10 cellular contexts compared by ENCODE assay signal in genomic region chr17:10013360-10014112, GRCh38.
DNase-seq lines count a peak whose midpoint lies in the region; ATAC-seq and TF ChIP-seq lines count a peak whose summit lies in the region.
"Had no signal": no experiment of that assay in that cellular context is flagged by ENCODE, and none has a peak within 500 bp of the region (broad histone marks: within the 10 kb centered on the region; RNA-seq: fewer than 3 reads in every experiment).

No MANE protein-coding gene starts in this region.

- no peak overlapping the region for H3K27ac ChIP-seq in IMR-90 (ENCODE audit: insufficient read depth, low read length)
- peak overlapping the region; percentile 45 to 71 for H3K27ac ChIP-seq in mucosa of rectum (ENCODE audit: low read depth in 2 of 2, low read length in 2 of 2)
- H3K27ac ChIP-seq: VCaP had no signal

- in situ Hi-C loops in GM13977 (cut with MboI; ENCODE audit: low pct_unique_long_range_greater_than_20kb, low sequenced_read_pairs, unreplicated experiment) (no loop called here), IMR-90 (cut with MboI; ENCODE audit: low sequenced_read_pairs) (no loop called here)

- H3K18ac ChIP-seq in IMR-90 (ENCODE audit: low read depth, low read length) = no peak overlapping the region

- TF ChIP-seq POLR2A in IMR-90 (IDR thresholded peaks at IDR 0.05; ENCODE audit: low read depth, low read length) = no peak

- POLR2A ChIA-PET in IMR-90 (lab: Charles Lee; ENCODE audit: unreplicated experiment) = no interaction called here

- H4K8ac ChIP-seq in IMR-90 (ENCODE audit: low read depth in 2 of 2, low read length in 2 of 2) = no peak overlapping the region

- DNase-seq in GM13977 (ENCODE audit: low spot score) (peak; percentile 69), IMR-90 (peak; percentile 66), mucosa of gallbladder (ENCODE audit: low spot score) (no peak), germinal center (ENCODE audit: low spot score) (no peak), NCI-H510A treated with DMSO at 0.1 percent for 48 hours (lab: John Stamatoyannopoulos, UW) (no peak)
- no peak for DNase-seq in activated CD4-positive, alpha-beta T cell treated with anti-CD3 and anti-CD28 coated beads, Interleukin-2, amount 50 U/mL, for 48 hours

- H3K79me1 ChIP-seq in IMR-90 (ENCODE audit: low read depth in 1 of 2, low read length in 2 of 2) = no peaks in the 10 kb centered on the region

- H3K9me1 ChIP-seq in IMR-90 (ENCODE audit: insufficient read depth, low read length) = peaks cover 2% of the 10 kb centered on the region; the same call in 1 of the 2 replicates

- no peak overlapping the region for H2BK5ac ChIP-seq in IMR-90 (ENCODE audit: low read depth, low read length, poor library complexity, severe bottlenecking)

- H3K27me3 ChIP-seq in IMR-90 (ENCODE audit: control insufficient read depth, insufficient read depth, low read length) = no peaks in the 10 kb centered on the region
- no peaks in the 10 kb centered on the region for H3K27me3 ChIP-seq in mucosa of rectum (ENCODE audit: control insufficient read depth in 2 of 2, insufficient read depth in 2 of 2, low read length in 2 of 2)

- H3K14ac ChIP-seq in IMR-90 (replicated peaks; ENCODE audit: low read depth, low read length) = no peak overlapping the region

- no peak overlapping the region; the same call in 1 of the 2 replicates for H4K91ac ChIP-seq in IMR-90 (ENCODE audit: insufficient read depth, low read depth, low read length)

- peak overlapping the region; percentile 7 for H2AFZ ChIP-seq in IMR-90 (replicated peaks; ENCODE audit: low read length, poor library complexity)

- TF ChIP-seq RAD21 in IMR-90 (IDR thresholded peaks at IDR 0.05; ENCODE audit: low read length) = no peak

- H3K9ac ChIP-seq in IMR-90 (ENCODE audit: low read depth, low read length) (no peak overlapping the region), mucosa of rectum (ENCODE audit: low read depth in 1 of 2, low read length in 2 of 2) (no peak overlapping the region)

- BruUV-seq in IMR-90 (replicated peaks; lab: Mats Ljungman, UMichigan) = no TSS peak

- no peaks in the 10 kb centered on the region for H3K9me3 ChIP-seq in IMR-90 (ENCODE audit: control insufficient read depth, insufficient read depth, low read length)
- H3K9me3 ChIP-seq in mucosa of rectum (ENCODE audit: control insufficient read depth in 2 of 2, low read length in 2 of 2) = no peaks in the 10 kb centered on the region

- no peak overlapping the region for H2BK20ac ChIP-seq in IMR-90 (ENCODE audit: low read depth, low read length)

- no peak overlapping the region for H2BK120ac ChIP-seq in IMR-90 (ENCODE audit: low read depth, low read length)

- H4K20me1 ChIP-seq in IMR-90 (ENCODE audit: insufficient read depth, low read length) = no peaks in the 10 kb centered on the region

- H3K36me3 ChIP-seq in IMR-90 (ENCODE audit: control insufficient read depth, insufficient read depth, low read length) (no peaks in the 10 kb centered on the region), mucosa of rectum (ENCODE audit: control insufficient read depth in 2 of 2, insufficient read depth in 2 of 2, low read length in 2 of 2) (no peaks in the 10 kb centered on the region)

- TF ChIP-seq CTCF in GM13977 (IDR thresholded peaks at IDR 0.05; ENCODE audit: extremely low read depth, insufficient read depth, missing control alignments) (no peak), IMR-90 (conservative IDR thresholded peaks at IDR 0.05; ENCODE audit: low read depth, low read length) (no peak)

- no peak overlapping the region for H2AK5ac ChIP-seq in IMR-90 (ENCODE audit: low read depth, low read length)

- CTCF ChIA-PET in IMR-90 (lab: Yijun Ruan, JAX) = interaction anchor here (0.6 kb wide), 1 partner anchor 158 kb away, joined by 3 read pairs; no protein-coding TSS in a partner anchor

- H4K5ac ChIP-seq in IMR-90 (ENCODE audit: low read depth, low read length) = no peak overlapping the region

- no peak overlapping the region for H3K23ac ChIP-seq in IMR-90 (ENCODE audit: low read depth, low read length)

- H3K4ac ChIP-seq in IMR-90 (ENCODE audit: low read depth, low read length) = no peak overlapping the region

- WGBS in IMR-90 (ENCODE audit: extremely low coverage in 2 of 2, insufficient read length in 1 of 2), 2 experiments = 100% methylated on average over 3 of the region's 9 CpGs; no CpG with 5 or more reads in 1 of the 2 experiments

- intact Hi-C loops in IMR-90 (cut with micrococcal nuclease) = no loop called here

- ATAC-seq in GM21723 (IDR thresholded peaks at IDR 0.05; ENCODE audit: unreplicated experiment) (peak; percentile 76), IMR-90 (ENCODE audit: low read depth) (no peak; the same call in 1 of the 2 replicates)

- H3K4me3 ChIP-seq in IMR-90 (ENCODE audit: insufficient read depth, low read depth, low read length) = no peak overlapping the region
- H3K4me3 ChIP-seq in mucosa of rectum (ENCODE audit: low read length in 2 of 2) = no peak overlapping the region
- H3K4me3 ChIP-seq: coronary artery had no signal

- H2BK15ac ChIP-seq in IMR-90 (ENCODE audit: low read depth, low read length) = no peak overlapping the region

- no peak overlapping the region for H3K4me2 ChIP-seq in IMR-90 (ENCODE audit: low read depth, low read length)

- no peak overlapping the region for H2AK9ac ChIP-seq in IMR-90 (replicated peaks; ENCODE audit: low read depth, low read length, poor library complexity)

- dilution Hi-C loops in IMR-90 (cut with HindIII; ENCODE audit: low sequenced_read_pairs, unreplicated experiment) = no loop called here

- H3K4me1 ChIP-seq in IMR-90 (ENCODE audit: control insufficient read depth, insufficient read depth, low read length) = peaks cover 2% of the 10 kb centered on the region; the same call in 1 of the 2 replicates
- peaks cover 0 to 4% of the 10 kb centered on the region in 2 donors for H3K4me1 ChIP-seq in mucosa of rectum (ENCODE audit: control insufficient read depth in 2 of 2, insufficient read depth in 2 of 2, low read length in 2 of 2)

- no peak overlapping the region for H3K56ac ChIP-seq in IMR-90 (ENCODE audit: extremely low read depth, insufficient read depth, low read length)

TF ChIP-seq in IMR-90, 13 proteins besides CTCF, POLR2A, EP300 and RAD21:
- TF ChIP-seq NFE2L2 (IDR thresholded peaks at IDR 0.05; ENCODE audit: low read depth, low read length) (no peak), CHD1 (IDR thresholded peaks at IDR 0.05; ENCODE audit: low read depth, low read length) (no peak), BHLHE40 (IDR thresholded peaks at IDR 0.05; ENCODE audit: low read depth, low read length) (no peak), CEBPB (IDR thresholded peaks at IDR 0.05; ENCODE audit: low read depth, low read length) (no peak), RFX5 (IDR thresholded peaks at IDR 0.05; ENCODE audit: low read depth, low read length) (no peak), SMC3 (IDR thresholded peaks at IDR 0.05; ENCODE audit: low read depth, low read length) (no peak), ELK1 (IDR thresholded peaks at IDR 0.05; ENCODE audit: borderline replicate concordance, low read depth, low read length) (no peak), MXI1 (IDR thresholded peaks at IDR 0.05; ENCODE audit: borderline replicate concordance, low read depth, low read length) (no peak), MAFK (IDR thresholded peaks at IDR 0.05; ENCODE audit: low read depth, low read length) (no peak), FOS (IDR thresholded peaks at IDR 0.05; ENCODE audit: low read depth, low read length) (no peak), USF2 (IDR thresholded peaks at IDR 0.05; ENCODE audit: low read depth, low read length) (no peak)

Comparison
In these comparisons a context has a peak if more than half of its experiments do, and no peak if none do; other contexts are left out.
1. DNase-seq: peak in GM13977 (single experiment) and IMR-90 (single experiment); none in activated CD4-positive, alpha-beta T cell treated with anti-CD3 and anti-CD28 coated beads, Interleukin-2, amount 50 U/mL, for 48 hours (0 of 2), mucosa of gallbladder (single experiment), germinal center (single experiment) and NCI-H510A treated with DMSO at 0.1 percent for 48 hours (single experiment).